Comparison of ENCODE assay signal across 8 cellular contexts in the genomic region with DNA sequence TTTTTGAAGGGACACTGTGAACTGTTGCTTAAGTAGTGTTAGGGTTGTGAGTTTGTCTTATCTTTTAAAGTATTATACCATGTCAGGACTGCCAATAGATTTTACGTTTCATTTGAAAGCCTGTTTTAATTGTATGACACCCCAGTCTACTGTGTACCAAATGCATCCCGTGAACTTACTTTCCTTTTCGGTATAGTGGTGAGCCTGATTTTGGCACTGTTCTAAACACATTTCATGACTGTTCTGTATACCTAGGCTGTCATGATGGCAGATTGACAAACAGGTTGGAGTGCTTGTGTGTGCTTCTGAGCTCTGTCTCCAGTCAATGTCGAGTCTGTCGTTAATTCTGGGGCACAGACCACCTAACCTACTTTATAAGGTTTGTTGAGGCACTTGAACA. TPM values are rescaled to one million over a fixed set of nuclear protein-coding genes. Genes with fewer than 3 reads are reported as not detected.
A peak's percentile ranks its signal among the peaks of the same experiment; 100 is the strongest.
DNase-seq lines count a peak whose midpoint lies in the region; ATAC-seq and TF ChIP-seq lines count a peak whose summit lies in the region.

No MANE protein-coding gene starts in this region.

- peaks cover 3% of the 10 kb centered on the region for H3K79me1 ChIP-seq in H9 (ENCODE audit: insufficient read depth, low read depth, low read length, poor library complexity, severe bottlenecking)

- H4K8ac ChIP-seq in H9 (replicated peaks; ENCODE audit: insufficient read length, low read depth, low read length) = no peak overlapping the region

- H2BK15ac ChIP-seq in H9 (ENCODE audit: low read depth, low read length) = no peak overlapping the region

- H3T11ph ChIP-seq in H9 (ENCODE audit: low read length) = no peak overlapping the region

- WGBS in H9 (ENCODE audit: extremely low coverage, insufficient read length, low lambda C conversion rate) = no CpG with 5 or more reads among the region's 5 CpGs

- no peaks in the 10 kb centered on the region for H3K9me3 ChIP-seq in H9 (ENCODE audit: control insufficient read depth, low read depth, low read length)

- H2AFZ ChIP-seq in H9 (ENCODE audit: low read length) = no peak overlapping the region

- no peak overlapping the region for H2AK5ac ChIP-seq in H9 (ENCODE audit: insufficient read length, low read length)

- intact Hi-C loops in sciatic nerve (cut with DNase I) = no loop called here

- no peak overlapping the region for H4K5ac ChIP-seq in H9 (ENCODE audit: insufficient read length, low read depth, low read length)

- H3K27ac Mint-ChIP-seq in H9 = peak overlapping the region in 2 of 3 experiments; percentile 39 to 95; a peak in 1 of 7 replicates

- H2BK12ac ChIP-seq in H9 (ENCODE audit: insufficient read length, low read depth, low read length) = no peak overlapping the region

- H3K79me2 ChIP-seq in H9 (ENCODE audit: insufficient read depth, low read length) = peaks cover 27% of the 10 kb centered on the region; the same call in 1 of the 2 replicates

- no peak overlapping the region for H3K4ac ChIP-seq in H9 (ENCODE audit: low read depth, low read length)

- no peak overlapping the region for H3K23ac ChIP-seq in H9 (ENCODE audit: insufficient read length, low read depth, low read length)

- H2BK20ac ChIP-seq in H9 (ENCODE audit: low read depth, low read length, poor library complexity, severe bottlenecking) = no peak overlapping the region

- no peak overlapping the region for H4K91ac ChIP-seq in H9 (ENCODE audit: insufficient read length, low read depth, low read length)

- H3K4me1 Mint-ChIP-seq in H9 = peaks cover 34 to 35% of the 10 kb centered on the region in 2 experiments

- H3K36me3 Mint-ChIP-seq in H9 (ENCODE audit: insufficient read depth in 1 of 3, low read depth in 3 of 3) = peaks cover 18 to 42% (median 38%) of the 10 kb centered on the region in 3 experiments

- H3K4me3 Mint-ChIP-seq in H9 = peak overlapping the region; percentile 87 to 96

- no peak overlapping the region for H2BK120ac ChIP-seq in H9 (ENCODE audit: low read depth, low read length, poor library complexity, severe bottlenecking)

- H3K27me3 ChIP-seq in H9 (ENCODE audit: insufficient read depth, low read length) = no peaks in the 10 kb centered on the region

- peak overlapping the region; percentile 98 for H3K4me2 ChIP-seq in H9 (ENCODE audit: insufficient read depth, insufficient read length, low read length)

- no peak overlapping the region for H2BK5ac ChIP-seq in H9 (ENCODE audit: insufficient read length, low read length)

- peak; percentile 22 for ATAC-seq in omental fat pad (ENCODE audit: low FRiP score)
- no peak for ATAC-seq in HG03457 (IDR thresholded peaks at IDR 0.05; ENCODE audit: unreplicated experiment)
- no peak for ATAC-seq in sciatic nerve

- no peak for TF ChIP-seq CTCF in H9 (conservative IDR thresholded peaks at IDR 0.05)
- TF ChIP-seq CTCF in epithelial cell of proximal tubule (conservative IDR thresholded peaks at IDR 0.05; ENCODE audit: low read depth, low read length) = no peak
- no peak for TF ChIP-seq CTCF in omental fat pad (IDR thresholded peaks at IDR 0.05)

- no peak overlapping the region for H3K56ac ChIP-seq in H9 (ENCODE audit: insufficient read length, low read depth, low read length)

- peaks cover 10% of the 10 kb centered on the region for H3K23me2 ChIP-seq in H9 (ENCODE audit: insufficient read length, low read depth, low read length, poor library complexity, severe bottlenecking)

- no peaks in the 10 kb centered on the region for H3K4me1 ChIP-seq in H9 (ENCODE audit: insufficient read depth, low read length)

- DNase-seq in DMS53 (lab: John Stamatoyannopoulos, UW) = peak; percentile 7
- no peak for DNase-seq in DMS53 treated with DMSO at 0.1 percent for 48 hours (lab: John Stamatoyannopoulos, UW; ENCODE audit: unreplicated experiment)
- no peak for DNase-seq in H9
- DNase-seq in RPMI8226 = peak; percentile 15
- DNase-seq in epithelial cell of proximal tubule (ENCODE audit: low read depth) = no peak
- DNase-seq in omental fat pad (ENCODE audit: low spot score) = no peak
- DNase-seq in sciatic nerve (ENCODE audit: low spot score) = no peak

- H3K9ac ChIP-seq in H9 (ENCODE audit: extremely low read depth, insufficient read length, low read length) = peak overlapping the region; percentile 96

- no peak overlapping the region for H3K14ac ChIP-seq in H9 (ENCODE audit: insufficient read depth, low read length)

- no peak overlapping the region for H3K27ac ChIP-seq in H9 (ENCODE audit: insufficient read length, low read depth, low read length)

- H3K4me3 ChIP-seq in epithelial cell of proximal tubule (ENCODE audit: low read depth, low read length) = peak overlapping the region; percentile 75

- H3K27me3 Mint-ChIP-seq in H9 (ENCODE audit: low read depth) = no peaks in the 10 kb centered on the region; the same call in 1 of the 2 replicates

- 0 out of 5 replicates have a peak, but pooled peaks cover 0 to 2% of the 10 kb centered on the region in 2 experiments for H3K9me3 Mint-ChIP-seq in H9

- H3K18ac ChIP-seq in H9 (ENCODE audit: insufficient read length, low read depth, low read length) = no peak overlapping the region

- H4K20me1 ChIP-seq in H9 (ENCODE audit: control insufficient read depth, insufficient read depth, insufficient read length) = no peaks in the 10 kb centered on the region

RNA-seq across cellular contexts. Expression of gene PCCA, which starts 0.7 kb away (rescaled TPM):
- total RNA-seq in H9 (2021) = 54.2 and 56.5 TPM in 2 replicates
- 14.4 and 17.8 TPM in 2 replicates for total RNA-seq in epithelial cell of proximal tubule
- 10 to 100 TPM; 27.5 to 61.6 (median 49.2) TPM for total RNA-seq in omental fat pad
- 34.8 TPM for total RNA-seq in sciatic nerve

Comparison
In these comparisons a context has a peak if more than half of its experiments do, and no peak if none do; other contexts are left out.
1. DNase-seq: peak in DMS53 (single experiment) and RPMI8226 (single experiment); none in DMS53 treated with DMSO at 0.1 percent for 48 hours (single experiment), H9 (single experiment), epithelial cell of proximal tubule (single experiment), omental fat pad (single experiment) and sciatic nerve (single experiment).